22 cellular contexts compared by ENCODE assay signal in genomic region chr4:186737427-186737826, GRCh38. TPM values are rescaled to one million over a fixed set of nuclear protein-coding genes. Genes with fewer than 3 reads are reported as not detected.
"Had no signal": no experiment of that assay in that cellular context is flagged by ENCODE, and none has a peak within 500 bp of the region (broad histone marks: within the 10 kb centered on the region; RNA-seq: fewer than 3 reads in every experiment).

No MANE protein-coding gene starts in this region.

- H3K9me3 ChIP-seq: ascending aorta, body of pancreas had no signal

- H3K4me1 ChIP-seq: ascending aorta had no signal

- ATAC-seq: activated naive CD4-positive, alpha-beta T cell treated with anti-CD3 and anti-CD28 coated beads, Interleukin-2, amount 50 U/mL, for 72 hours; activated naive CD8-positive, alpha-beta T cell treated with anti-CD3 and anti-CD28 coated beads, Interleukin-2, amount 50 U/mL, for 24 hours; activated T-cell treated with anti-CD3 and anti-CD28 coated beads, Interleukin-2, amount 50 U/mL, for 4 hours; body of pancreas; T-helper 17 cell had no signal

- H3K4me3 ChIP-seq: ascending aorta, body of pancreas had no signal

- H3K4me3 Mint-ChIP-seq: activated CD4-positive, alpha-beta memory T cell treated with anti-CD3 and anti-CD28 coated beads for 36 hours; activated CD4-positive, alpha-beta T cell treated with anti-CD3 and anti-CD28 coated beads, Interleukin-2, amount 10 ng/mL, durations not matched to agents 7 days and 5 days; activated naive CD8-positive, alpha-beta T cell treated with anti-CD3 and anti-CD28 coated beads, Interleukin-2, amount 50 U/mL, for 24 hours; activated T-cell treated with anti-CD3 and anti-CD28 coated beads, Interleukin-2, amount 50 U/mL, for 4 hours; central memory CD8-positive, alpha-beta T cell; T-helper 17 cell had no signal

- H3K27me3 ChIP-seq: ascending aorta, body of pancreas had no signal

- H3K4me2 ChIP-seq: KMS-11 had no signal

- H3K27ac ChIP-seq: ascending aorta, body of pancreas, KMS-11 had no signal

- H3K27ac Mint-ChIP-seq: activated CD4-positive, alpha-beta memory T cell treated with anti-CD3 and anti-CD28 coated beads for 36 hours; activated CD4-positive, alpha-beta T cell treated with anti-CD3 and anti-CD28 coated beads, Interleukin-2, amount 10 ng/mL, durations not matched to agents 7 days and 5 days; activated naive CD4-positive, alpha-beta T cell treated with anti-CD3 and anti-CD28 coated beads, Interleukin-2, amount 50 U/mL, for 72 hours; activated naive CD8-positive, alpha-beta T cell treated with anti-CD3 and anti-CD28 coated beads, Interleukin-2, amount 50 U/mL, for 24 hours; T-helper 17 cell had no signal

- DNase-seq: activated CD4-positive, alpha-beta memory T cell treated with anti-CD3 and anti-CD28 coated beads for 36 hours; activated CD4-positive, alpha-beta T cell treated with anti-CD3 and anti-CD28 coated beads, Interleukin-2, amount 10 ng/mL, durations not matched to agents 7 days and 5 days; activated CD4-positive, CD25-positive, alpha-beta regulatory T cell; activated CD8-positive, alpha-beta memory T cell treated with anti-CD3 and anti-CD28 coated beads for 24 hours; activated effector memory CD4-positive, alpha-beta T cell treated with anti-CD3 and anti-CD28 coated beads, Interleukin-2, amount 50 U/mL, for 16 hours; activated naive CD4-positive, alpha-beta T cell treated with Interleukin-2 at 50 U/mL for 16 hours; activated naive CD8-positive, alpha-beta T cell treated with anti-CD3 and anti-CD28 coated beads, Interleukin-2, amount 50 U/mL, for 24 hours; activated T-cell treated with anti-CD3 and anti-CD28 coated beads, Interleukin-2, amount 50 U/mL, for 4 hours; amniotic stem cell; body of pancreas; MM.1S; NCI-H1694; NCI-H2029 treated with DMSO at 0.1 percent for 48 hours; NCI-H345; NCI-H510A treated with DMSO at 0.1 percent for 48 hours; SIG-M5; T-helper 17 cell; T1000 had no signal

- H3K36me3 Mint-ChIP-seq: activated CD4-positive, alpha-beta memory T cell treated with anti-CD3 and anti-CD28 coated beads for 36 hours; activated naive CD4-positive, alpha-beta T cell treated with anti-CD3 and anti-CD28 coated beads, Interleukin-2, amount 50 U/mL, for 72 hours had no signal

- H3K9ac ChIP-seq: KMS-11 had no signal

- H3K36me3 ChIP-seq: ascending aorta had no signal

- H3K27me3 Mint-ChIP-seq: activated CD4-positive, alpha-beta T cell treated with anti-CD3 and anti-CD28 coated beads, Interleukin-2, amount 10 ng/mL, durations not matched to agents 7 days and 5 days; activated naive CD8-positive, alpha-beta T cell treated with anti-CD3 and anti-CD28 coated beads, Interleukin-2, amount 50 U/mL, for 24 hours; central memory CD8-positive, alpha-beta T cell; T-helper 17 cell had no signal

- H3K4me1 Mint-ChIP-seq: activated CD4-positive, alpha-beta T cell treated with anti-CD3 and anti-CD28 coated beads, Interleukin-2, amount 10 ng/mL, durations not matched to agents 7 days and 5 days; activated naive CD8-positive, alpha-beta T cell treated with anti-CD3 and anti-CD28 coated beads, Interleukin-2, amount 50 U/mL, for 24 hours; central memory CD8-positive, alpha-beta T cell; T-helper 17 cell had no signal

RNA-seq across cellular contexts. Expression of gene FAT1, which starts 13.8 kb away (rescaled TPM):
- total RNA-seq: activated CD4-positive, alpha-beta memory T cell treated with anti-CD3 and anti-CD28 coated beads for 36 hours; T-helper 17 cell had no signal
